In the genomic region with DNA sequence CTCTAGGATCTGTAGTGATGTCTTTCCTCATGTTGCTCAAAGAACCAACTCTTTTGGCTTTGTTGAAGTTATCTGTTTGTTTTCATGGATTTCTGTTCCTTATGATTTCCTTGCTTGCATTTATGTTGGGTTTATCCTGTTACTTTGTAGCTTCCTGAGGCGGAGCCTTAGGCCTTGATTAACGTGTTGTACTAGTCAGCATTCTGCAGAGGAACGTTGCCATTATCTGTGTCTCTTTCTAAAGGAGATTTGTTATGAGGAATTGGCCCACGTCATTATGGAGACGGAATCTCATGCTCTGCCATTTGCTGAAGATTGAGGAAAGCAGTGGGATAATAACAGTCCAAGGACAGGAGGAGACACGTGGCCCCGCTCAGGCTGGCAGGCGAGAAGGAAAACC, we compare ENCODE assay signal across 16 cellular contexts.
"Had no signal": no experiment of that assay in that cellular context is flagged by ENCODE, and none has a peak within 500 bp of the region (broad histone marks: within the 10 kb centered on the region; RNA-seq: fewer than 3 reads in every experiment).

No MANE protein-coding gene starts in this region.

- H3K9me3 ChIP-seq: esophagus squamous epithelium, left ventricle myocardium inferior had no signal

- H3K4me3 ChIP-seq: cardiac muscle cell, esophagus squamous epithelium, left ventricle myocardium inferior had no signal

- ATAC-seq: naive thymus-derived CD8-positive, alpha-beta T cell; T-helper 17 cell had no signal

- FAIRE-seq: keratinocyte had no signal

- H3K27ac ChIP-seq: cardiac muscle cell, left ventricle myocardium inferior had no signal

- DNase-seq: activated B cell treated with CpG ODN at 0.5 μM for 24 hours; activated CD4-positive, alpha-beta T cell treated with anti-CD3 and anti-CD28 coated beads, Interleukin-2, amount 10 ng/mL, durations not matched to agents 24 days and 14 days; activated CD8-positive, alpha-beta memory T cell treated with anti-CD3 and anti-CD28 coated beads, Interleukin-2, amount 50 U/mL, for 48 hours; activated naive CD4-positive, alpha-beta T cell treated with Interleukin-2 at 50 U/mL for 16 hours; esophagus squamous epithelium; hippocampal formation; left ventricle myocardium inferior; naive thymus-derived CD8-positive, alpha-beta T cell; stimulated activated CD4-positive, alpha-beta T cell treated with anti-CD3 and anti-CD28 coated beads, Interleukin-15, amount 100 ng/mL, for 24 hours; stimulated activated CD4-positive, alpha-beta T cell treated with anti-CD3 and anti-CD28 coated beads, Interleukin-4, amount 100 ng/mL, for 24 hours; stimulated activated CD8-positive, alpha-beta memory T cell treated with anti-CD3 and anti-CD28 coated beads, Interleukin-4, amount 100 ng/mL, for 48 hours; stimulated activated naive CD4-positive, alpha-beta T cell treated with Interleukin-2 at 50 U/mL for 16 hours; substantia nigra; T-helper 17 cell had no signal

- H3K27me3 ChIP-seq: cardiac muscle cell, esophagus squamous epithelium had no signal
